16 cellular contexts compared by ENCODE assay signal in the genomic region with DNA sequence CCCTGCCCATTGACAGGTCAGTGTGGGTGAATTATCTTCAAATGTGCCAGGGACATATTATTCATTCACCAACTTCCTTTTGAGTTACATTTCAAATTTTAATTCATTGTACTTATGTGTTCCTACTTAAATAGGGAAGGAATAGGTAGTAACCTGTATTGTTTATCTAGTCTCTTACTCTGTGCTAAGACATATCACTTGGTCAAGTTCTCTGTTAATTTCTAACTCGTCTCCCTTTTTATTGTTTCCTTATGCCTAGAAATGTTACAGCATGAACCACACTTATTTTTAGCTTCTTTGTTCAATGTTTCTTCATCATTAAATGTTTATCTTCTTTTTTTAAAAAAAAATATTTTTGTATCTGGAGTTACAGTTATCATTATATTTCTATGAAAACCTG.
"Had no signal": no experiment of that assay in that cellular context is flagged by ENCODE, and none has a peak within 500 bp of the region (broad histone marks: within the 10 kb centered on the region; RNA-seq: fewer than 3 reads in every experiment).

No MANE protein-coding gene starts in this region.

- H3K27ac Mint-ChIP-seq: activated CD4-positive, alpha-beta memory T cell treated with anti-CD3 and anti-CD28 coated beads for 36 hours; activated naive CD4-positive, alpha-beta T cell treated with anti-CD3 and anti-CD28 coated beads for 36 hours; mesothelial cell of epicardium; neural progenitor cell had no signal

- H3K27ac ChIP-seq: body of pancreas, esophagus muscularis mucosa, neural progenitor cell, psoas muscle, right lobe of liver had no signal

- H3K4me3 ChIP-seq: body of pancreas, esophagus muscularis mucosa, neural progenitor cell, psoas muscle, right lobe of liver, smooth muscle cell, transverse colon had no signal

- H3K27me3 Mint-ChIP-seq: activated CD4-positive, alpha-beta memory T cell treated with anti-CD3 and anti-CD28 coated beads for 36 hours had no signal

- H3K4me1 Mint-ChIP-seq: neural progenitor cell had no signal

- ATAC-seq: activated CD4-positive, CD25-positive, alpha-beta regulatory T cell treated with anti-CD3 and anti-CD28 coated beads, Interleukin-2, amount 50 U/mL, for 24 hours; body of pancreas; psoas muscle; right lobe of liver; stimulated activated naive CD8-positive, alpha-beta T cell treated with anti-CD3 and anti-CD28 coated beads, Interleukin-15, Interleukin-2, amounts not matched to agents 100 U/mL and 50 U/mL, for 24 hours had no signal

- H3K4me3 Mint-ChIP-seq: activated CD4-positive, alpha-beta memory T cell treated with anti-CD3 and anti-CD28 coated beads for 36 hours; activated naive CD4-positive, alpha-beta T cell treated with anti-CD3 and anti-CD28 coated beads for 36 hours; mesothelial cell of epicardium; neural progenitor cell had no signal

- H3K9me3 Mint-ChIP-seq: activated CD4-positive, alpha-beta memory T cell treated with anti-CD3 and anti-CD28 coated beads for 36 hours; activated naive CD4-positive, alpha-beta T cell treated with anti-CD3 and anti-CD28 coated beads for 36 hours; mesothelial cell of epicardium; neural progenitor cell had no signal

- H3K9me3 ChIP-seq: body of pancreas, esophagus muscularis mucosa, psoas muscle, right lobe of liver, transverse colon had no signal

- H3K9ac ChIP-seq: neural progenitor cell had no signal

- H3K36me3 ChIP-seq: neural progenitor cell, right lobe of liver, transverse colon had no signal

- DNase-seq: activated CD4-positive, alpha-beta memory T cell treated with anti-CD3 and anti-CD28 coated beads for 36 hours; activated naive CD4-positive, alpha-beta T cell treated with anti-CD3 and anti-CD28 coated beads for 36 hours; body of pancreas; caudate nucleus; cortex of kidney; effector CD4-positive, alpha-beta T cell; hippocampal formation; psoas muscle; right lobe of liver; stimulated activated naive CD8-positive, alpha-beta T cell treated with anti-CD3 and anti-CD28 coated beads, Interleukin-15, Interleukin-2, amounts not matched to agents 100 U/mL and 50 U/mL, for 24 hours; transverse colon had no signal

- H3K4me1 ChIP-seq: neural progenitor cell, right lobe of liver had no signal
